Comparison of ENCODE assay signal across 18 cellular contexts in genomic region chr10:50997461-50997860, GRCh38.
"Had no signal": no experiment of that assay in that cellular context is flagged by ENCODE, and none has a peak within 500 bp of the region (broad histone marks: within the 10 kb centered on the region; RNA-seq: fewer than 3 reads in every experiment).

No MANE protein-coding gene starts in this region.

- H3K27ac Mint-ChIP-seq: activated T-helper 1 cell treated with anti-CD3 and anti-CD28 coated beads, Interleukin-12 subunit alpha, Interleukin-12 subunit beta, Interleukin-2, Interleukin-4 antibody, amounts not matched to agents 30 ng/mL and 10 ng/mL and 1 ng/mL, durations not matched to agents 14 hours and 24 hours and 36 hours; memory B cell; nephron progenitor cell; T-cell; type B pancreatic cell had no signal

- H3K4me3 ChIP-seq: cardiac muscle cell, esophagus squamous epithelium, prostate gland, right lobe of liver had no signal

- ATAC-seq: activated CD4-positive, CD25-positive, alpha-beta regulatory T cell treated with anti-CD3 and anti-CD28 coated beads, Interleukin-2, amount 50 U/mL, for 24 hours; left lobe of liver; stimulated activated naive CD8-positive, alpha-beta T cell treated with anti-CD3 and anti-CD28 coated beads, Interleukin-15, Interleukin-2, amounts not matched to agents 100 U/mL and 50 U/mL, for 24 hours; T-cell had no signal

- FAIRE-seq: endometrium, frontal cortex, islet of Langerhans had no signal

- H3K4me3 Mint-ChIP-seq: activated T-helper 1 cell treated with anti-CD3 and anti-CD28 coated beads, Interleukin-12 subunit alpha, Interleukin-12 subunit beta, Interleukin-2, Interleukin-4 antibody, amounts not matched to agents 30 ng/mL and 10 ng/mL and 1 ng/mL, durations not matched to agents 14 hours and 24 hours and 36 hours; memory B cell; nephron progenitor cell; T-cell; type B pancreatic cell had no signal

- H3K9me3 ChIP-seq: esophagus squamous epithelium, prostate gland, right lobe of liver had no signal

- H3K4me1 Mint-ChIP-seq: memory B cell had no signal

- H3K36me3 ChIP-seq: cardiac muscle cell, esophagus squamous epithelium, prostate gland, right lobe of liver had no signal

- H3K4me1 ChIP-seq: prostate gland, right lobe of liver had no signal

- DNase-seq: activated naive CD4-positive, alpha-beta T cell treated with Interleukin-2 at 50 U/mL for 16 hours; esophagus squamous epithelium; head of caudate nucleus; nephron progenitor cell; right lobe of liver; stimulated activated naive CD8-positive, alpha-beta T cell treated with anti-CD3 and anti-CD28 coated beads, Interleukin-15, Interleukin-2, amounts not matched to agents 100 U/mL and 50 U/mL, for 24 hours; T-cell; T-helper 9 cell had no signal

- H3K27me3 ChIP-seq: cardiac muscle cell, right lobe of liver had no signal

- H3K36me3 Mint-ChIP-seq: memory B cell, T-cell, type B pancreatic cell had no signal

- H3K9me3 Mint-ChIP-seq: activated T-helper 1 cell treated with anti-CD3 and anti-CD28 coated beads, Interleukin-12 subunit alpha, Interleukin-12 subunit beta, Interleukin-2, Interleukin-4 antibody, amounts not matched to agents 30 ng/mL and 10 ng/mL and 1 ng/mL, durations not matched to agents 14 hours and 24 hours and 36 hours; memory B cell; nephron progenitor cell; T-cell; type B pancreatic cell had no signal

- H3K27ac ChIP-seq: cardiac muscle cell, esophagus squamous epithelium, prostate gland, right lobe of liver had no signal
